Comparison of ENCODE assay signal across 11 cellular contexts in the genomic region with DNA sequence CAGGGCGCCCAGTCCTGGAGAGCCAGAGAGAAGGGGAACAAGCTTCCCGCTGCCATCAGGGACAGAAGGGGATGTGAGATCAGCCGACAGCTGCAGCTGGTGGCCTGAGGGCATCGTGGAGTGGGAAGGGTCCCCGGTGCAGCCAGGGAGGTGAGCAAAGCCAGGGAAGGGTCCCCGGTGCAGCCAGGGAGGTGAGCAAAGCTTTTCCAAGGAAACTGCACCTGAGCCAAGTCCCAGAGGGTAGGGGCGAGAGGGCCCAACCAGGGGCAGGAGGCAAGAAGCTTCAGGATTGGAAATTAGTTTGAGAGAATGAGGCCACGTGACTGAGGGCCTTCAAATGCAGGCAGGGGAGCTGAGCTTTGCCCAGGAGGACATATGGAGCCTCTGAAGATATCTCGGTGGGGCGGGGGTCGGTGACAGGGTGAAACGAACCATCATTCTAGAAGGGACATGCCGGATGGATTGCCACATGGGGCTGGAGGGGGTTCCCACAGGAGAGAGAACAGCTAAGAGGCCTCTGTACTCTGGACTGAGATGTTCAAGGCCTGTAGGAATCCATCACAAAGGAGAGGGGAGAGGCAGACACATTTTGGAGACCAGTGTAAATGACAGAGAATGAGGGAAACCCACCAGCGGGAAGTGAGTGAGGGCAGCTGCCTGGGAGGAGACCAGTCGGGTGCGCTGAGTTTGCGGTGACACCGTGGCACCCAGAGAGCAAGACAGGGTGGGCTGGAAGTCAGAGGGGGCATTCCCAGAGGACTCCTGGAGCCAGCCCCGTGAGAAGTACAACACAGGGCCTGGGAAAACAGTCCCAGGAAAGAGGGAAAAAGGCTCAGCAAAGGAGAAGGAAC. TPM values are rescaled to one million over a fixed set of nuclear protein-coding genes. Genes with fewer than 3 reads are reported as not detected.
DNase-seq lines count a peak whose midpoint lies in the region; ATAC-seq and TF ChIP-seq lines count a peak whose summit lies in the region.
"Had no signal": no experiment of that assay in that cellular context is flagged by ENCODE, and none has a peak within 500 bp of the region (broad histone marks: within the 10 kb centered on the region; RNA-seq: fewer than 3 reads in every experiment).

No MANE protein-coding gene starts in this region.

- ATAC-seq in CD4-positive, alpha-beta T cell (ENCODE audit: poor library complexity): no peak
- no peak for ATAC-seq in activated naive CD8-positive, alpha-beta T cell treated with anti-CD3 and anti-CD28 coated beads, Interleukin-2, amount 10 ng/mL, durations not matched to agents 7 days and 5 days (ENCODE audit: low read depth)
- ATAC-seq in HG03139 (IDR thresholded peaks at IDR 0.05; ENCODE audit: unreplicated experiment): no peak

- no peaks in the 10 kb centered on the region for H3K27me3 ChIP-seq in CD4-positive, alpha-beta T cell (ENCODE audit: control insufficient read depth, insufficient read depth, low read length)

- CTCF ChIA-PET in CD4-positive, alpha-beta T cell (lab: Charles Lee): no interaction called here

- no peaks in the 10 kb centered on the region for H3K9me3 Mint-ChIP-seq in CD4-positive, alpha-beta T cell
- H3K9me3 Mint-ChIP-seq in activated naive CD8-positive, alpha-beta T cell treated with anti-CD3 and anti-CD28 coated beads, Interleukin-2, amount 10 ng/mL, durations not matched to agents 7 days and 5 days: peaks cover 3% of the 10 kb centered on the region
- H3K9me3 Mint-ChIP-seq in nephron: no peaks in the 10 kb centered on the region

- H3K4me3 Mint-ChIP-seq in CD4-positive, alpha-beta T cell: peak overlapping the region; percentile 80
- peak overlapping the region; percentile 41 for H3K4me3 Mint-ChIP-seq in activated naive CD8-positive, alpha-beta T cell treated with anti-CD3 and anti-CD28 coated beads, Interleukin-2, amount 10 ng/mL, durations not matched to agents 7 days and 5 days
- peak overlapping the region; percentile 75 to 81 (median 79) for H3K4me3 Mint-ChIP-seq in nephron

- no peaks in the 10 kb centered on the region for H3K9me3 ChIP-seq in CD4-positive, alpha-beta T cell (ENCODE audit: control insufficient read depth, low read length)
- H3K9me3 ChIP-seq: neutrophil had no signal

- in situ Hi-C loops in G401 (cut with HindIII; ENCODE audit: low sequenced_read_pairs): no loop called here

- TF ChIP-seq CTCF in CD4-positive, alpha-beta T cell (IDR thresholded peaks at IDR 0.05): no peak
- no peak for TF ChIP-seq CTCF in nephron (IDR thresholded peaks at IDR 0.05; ENCODE audit: unreplicated experiment in 3 of 3)

- DNase-seq in CD4-positive, alpha-beta T cell: no peak
- DNase-seq in G401 (ENCODE audit: low spot score) (peak; percentile 50), AML-193 (lab: John Stamatoyannopoulos, UW) (no peak), SHP77 (lab: John Stamatoyannopoulos, UW) (no peak), CD1c-positive myeloid dendritic cell (ENCODE audit: extremely low spot score) (no peak)
- no peak for DNase-seq in activated naive CD8-positive, alpha-beta T cell treated with anti-CD3 and anti-CD28 coated beads, Interleukin-2, amount 10 ng/mL, durations not matched to agents 7 days and 5 days
- DNase-seq: NCI-H69, SW 1271 had no signal

- peaks cover 6% of the 10 kb centered on the region for H3K27me3 Mint-ChIP-seq in CD4-positive, alpha-beta T cell
- peaks cover 37% of the 10 kb centered on the region for H3K27me3 Mint-ChIP-seq in activated naive CD8-positive, alpha-beta T cell treated with anti-CD3 and anti-CD28 coated beads, Interleukin-2, amount 10 ng/mL, durations not matched to agents 7 days and 5 days
- peaks cover 13% of the 10 kb centered on the region for H3K27me3 Mint-ChIP-seq in nephron (ENCODE audit: low read depth)

- H3K4me1 Mint-ChIP-seq in CD4-positive, alpha-beta T cell (ENCODE audit: low read depth): peaks cover 36% of the 10 kb centered on the region
- H3K4me1 Mint-ChIP-seq in activated naive CD8-positive, alpha-beta T cell treated with anti-CD3 and anti-CD28 coated beads, Interleukin-2, amount 10 ng/mL, durations not matched to agents 7 days and 5 days: peaks cover 7% of the 10 kb centered on the region
- H3K4me1 Mint-ChIP-seq in nephron: peaks cover 46% of the 10 kb centered on the region

- no peak overlapping the region for H3K27ac Mint-ChIP-seq in CD4-positive, alpha-beta T cell
- H3K27ac Mint-ChIP-seq in activated naive CD8-positive, alpha-beta T cell treated with anti-CD3 and anti-CD28 coated beads, Interleukin-2, amount 10 ng/mL, durations not matched to agents 7 days and 5 days: no peak overlapping the region
- peak overlapping the region; percentile 85 to 95 (median 93) for H3K27ac Mint-ChIP-seq in nephron

- intact Hi-C loops in CD4-positive, alpha-beta T cell (cut with DNase I, micrococcal nuclease): loop anchor here in 1 of 2 experiments (10.0 kb wide), 2 partner anchors 321 to 601 kb away; no protein-coding TSS in a partner anchor

- POLR2A ChIA-PET in CD4-positive, alpha-beta T cell (lab: Charles Lee): interaction anchor here (1.2 kb wide), 1 partner anchor 28 kb away, joined by 4 read pairs; no protein-coding TSS in a partner anchor
- POLR2A ChIA-PET in activated naive CD8-positive, alpha-beta T cell treated with anti-CD3 and anti-CD28 coated beads, Interleukin-2, amount 10 ng/mL, durations not matched to agents 7 days and 5 days (lab: Charles Lee): no interaction called here

- no peaks in the 10 kb centered on the region for H3K36me3 Mint-ChIP-seq in CD4-positive, alpha-beta T cell (ENCODE audit: low read depth)
- H3K36me3 Mint-ChIP-seq in activated naive CD8-positive, alpha-beta T cell treated with anti-CD3 and anti-CD28 coated beads, Interleukin-2, amount 10 ng/mL, durations not matched to agents 7 days and 5 days: peaks cover 2% of the 10 kb centered on the region
- no peaks in the 10 kb centered on the region for H3K36me3 Mint-ChIP-seq in nephron (ENCODE audit: low read depth)

- no peak overlapping the region for H3K27ac ChIP-seq in CD4-positive, alpha-beta T cell (ENCODE audit: low read depth, low read length)
- H3K27ac ChIP-seq: neutrophil had no signal

RNA-seq across cellular contexts. Expression of a gene that starts 31.4 kb away (rescaled TPM):
- total RNA-seq in CD4-positive, alpha-beta T cell: 1 to 10 TPM; 2.4 to 2.8 TPM
- total RNA-seq in G401 (2014; rRNA removed; shearing (Covaris generic)): 6.9 and 17.8 TPM in 2 replicates
- 1 to 10 TPM; 2.1 to 2.7 TPM for total RNA-seq in activated naive CD8-positive, alpha-beta T cell treated with anti-CD3 and anti-CD28 coated beads, Interleukin-2, amount 10 ng/mL, durations not matched to agents 7 days and 5 days

Comparison
In these comparisons a context has a peak if more than half of its experiments do, and no peak if none do; other contexts are left out.
1. H3K27ac Mint-ChIP-seq: peak in nephron (3 of 3); none in CD4-positive, alpha-beta T cell (single experiment) and activated naive CD8-positive, alpha-beta T cell treated with anti-CD3 and anti-CD28 coated beads, Interleukin-2, amount 10 ng/mL, durations not matched to agents 7 days and 5 days (single experiment).
2. Peak in every context shown above with its lines, with median percentiles within 50 percentile points of each other: H3K4me3 Mint-ChIP-seq.